Comparison of ENCODE assay signal across 22 cellular contexts in genomic region chr7:98727146-98727709, GRCh38.
"Had no signal": no experiment of that assay in that cellular context is flagged by ENCODE, and none has a peak within 500 bp of the region (broad histone marks: within the 10 kb centered on the region; RNA-seq: fewer than 3 reads in every experiment).

No MANE protein-coding gene starts in this region.

- ATAC-seq: activated CD4-positive, alpha-beta T cell treated with anti-CD3 and anti-CD28 coated beads for 36 hours; activated T-cell treated with anti-CD3 and anti-CD28 coated beads, Interleukin-2, amount 50 U/mL, for 4 hours; heart left ventricle; left ventricle myocardium superior; natural killer cell treated with Interleukin-12 subunit alpha and Interleukin-12 subunit beta and Interleukin-15 and Interleukin-18, amount 100 ng/mL, for 72 hours; right cardiac atrium; stimulated activated naive CD8-positive, alpha-beta T cell treated with anti-CD3 and anti-CD28 coated beads, Interleukin-15, amount 100 ng/mL, for 72 hours had no signal

- H3K27ac ChIP-seq: breast epithelium, epithelial cell of prostate, heart left ventricle, neutrophil, parathyroid adenoma, tibial artery, uterus had no signal

- H3K9me3 ChIP-seq: breast epithelium, heart left ventricle, neutrophil, tibial artery, uterus had no signal

- H3K4me1 ChIP-seq: breast epithelium, heart left ventricle, parathyroid adenoma, tibial artery, uterus had no signal

- H2AFZ ChIP-seq: parathyroid adenoma had no signal

- DNase-seq: activated B cell treated with CpG ODN at 0.5 μM for 24 hours; activated CD4-positive, alpha-beta T cell treated with anti-CD3 and anti-CD28 coated beads for 36 hours; activated CD4-positive, alpha-beta T cell treated with anti-CD3 and anti-CD28 coated beads, Interleukin-2, amount 50 U/mL, for 48 hours; activated CD8-positive, alpha-beta memory T cell treated with anti-CD3 and anti-CD28 coated beads, Interleukin-2, amount 50 U/mL, for 48 hours; activated naive CD4-positive, alpha-beta T cell treated with anti-CD3 and anti-CD28 coated beads for 36 hours; activated naive CD8-positive, alpha-beta T cell treated with anti-CD3 and anti-CD28 coated beads, Interleukin-2, amount 10 ng/mL, durations not matched to agents 7 days and 5 days; activated T-cell treated with anti-CD3 and anti-CD28 coated beads, Interleukin-2, amount 50 U/mL, for 4 hours; amniotic stem cell; heart left ventricle; left ventricle myocardium superior; mammary epithelial cell; right cardiac atrium; stimulated activated CD4-positive, alpha-beta T cell treated with anti-CD3 and anti-CD28 coated beads, Interleukin-1b, Interleukin-23, amount 100 ng/mL, for 48 hours; stimulated activated naive CD8-positive, alpha-beta T cell treated with anti-CD3 and anti-CD28 coated beads, Interleukin-15, amount 100 ng/mL, for 72 hours; T1000; tibial artery; uterus had no signal

- H3K4me3 ChIP-seq: breast epithelium, heart left ventricle, tibial artery, uterus had no signal

- H3K79me2 ChIP-seq: parathyroid adenoma had no signal

- H3K9ac ChIP-seq: parathyroid adenoma had no signal

- H3K36me3 ChIP-seq: breast epithelium, heart left ventricle, neutrophil, tibial artery, uterus had no signal

- H3K27me3 ChIP-seq: uterus had no signal
